Comparison of ENCODE assay signal across 12 cellular contexts in the genomic region with DNA sequence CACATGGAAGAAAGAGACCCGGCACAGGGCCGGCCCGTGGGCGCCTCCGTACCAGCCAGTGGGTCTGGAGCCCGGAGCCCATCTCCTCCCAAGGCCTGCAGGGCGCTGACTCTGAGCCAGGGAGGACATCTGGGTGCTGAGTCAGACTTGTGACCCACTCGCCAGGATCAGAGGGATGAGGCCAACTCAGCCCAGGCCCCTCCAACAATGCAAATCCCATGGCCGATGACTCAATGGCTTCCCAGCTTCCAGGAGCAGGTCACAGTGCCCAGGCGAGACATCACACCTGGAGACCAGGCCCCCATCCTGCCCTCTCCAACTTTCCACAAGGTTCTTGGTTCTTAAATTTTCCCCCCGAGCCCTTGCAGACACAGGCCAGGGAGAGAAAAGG.
DNase-seq lines count a peak whose midpoint lies in the region; ATAC-seq and TF ChIP-seq lines count a peak whose summit lies in the region.
"Had no signal": no experiment of that assay in that cellular context is flagged by ENCODE, and none has a peak within 500 bp of the region (broad histone marks: within the 10 kb centered on the region; RNA-seq: fewer than 3 reads in every experiment).

No MANE protein-coding gene starts in this region.

- intact Hi-C loops in tibial artery (cut with DNase I; ENCODE audit: low total_unique reads) = loop anchor here (5.0 kb wide), 2 partner anchors 97 to 417 kb away; a partner anchor contains a TSS

- peaks cover 12 to 72% (median 25%) of the 10 kb centered on the region in 3 donors for H3K36me3 ChIP-seq in tibial artery
- H3K36me3 ChIP-seq in hepatocyte (replicated peaks; ENCODE audit: insufficient read depth, low read depth) = no peaks in the 10 kb centered on the region

- H3K9me3 ChIP-seq in tibial artery = no peaks in the 10 kb centered on the region
- H3K9me3 ChIP-seq in hepatocyte (ENCODE audit: low read depth) = no peaks in the 10 kb centered on the region
- H3K9me3 ChIP-seq: lower lobe of right lung, testis had no signal

- no peak for TF ChIP-seq CTCF in choroid plexus epithelial cell (conservative IDR thresholded peaks at IDR 0.05; ENCODE audit: low read depth, low read length)
- no peak for TF ChIP-seq CTCF in tibial artery (IDR thresholded peaks at IDR 0.05)
- TF ChIP-seq CTCF in hepatocyte (IDR thresholded peaks at IDR 0.05; ENCODE audit: poor library complexity) = no peak

- H3K4me1 ChIP-seq in tibial artery (peaks cover 5 to 88% (median 75%) of the 10 kb centered on the region in 4 donors), hepatocyte (ENCODE audit: insufficient read depth) (peaks cover 6% of the 10 kb centered on the region)
- H3K4me1 ChIP-seq: lower lobe of right lung had no signal

- WGBS in hepatocyte (ENCODE audit: low lambda C conversion rate, missing lambda C conversion rate) = 93% methylated on average over 11 of the region's 11 CpGs

- H3K79me2 ChIP-seq in hepatocyte = no peaks in the 10 kb centered on the region

- no peak for ATAC-seq in GM21737 (IDR thresholded peaks at IDR 0.05; ENCODE audit: unreplicated experiment)
- ATAC-seq in GM18909 (IDR thresholded peaks at IDR 0.05; ENCODE audit: poor library complexity, unreplicated experiment) = no peak
- ATAC-seq: lower lobe of right lung had no signal

- H3K27me3 ChIP-seq in tibial artery (no peaks in the 10 kb centered on the region), hepatocyte (no peaks in the 10 kb centered on the region)
- H3K27me3 ChIP-seq: testis had no signal

- no peak overlapping the region for H3K4me2 ChIP-seq in hepatocyte
- H3K4me2 ChIP-seq: KMS-11 had no signal

- H2AFZ ChIP-seq in hepatocyte = no peak overlapping the region

- DNase-seq in M059J (ENCODE audit: low read depth) = peak; percentile 71
- peak; percentile 34 for DNase-seq in choroid plexus epithelial cell (ENCODE audit: low read depth)
- peak; percentile 63 for DNase-seq in medulla oblongata (ENCODE audit: extremely low spot score)
- peak; percentile 68 to 87 for DNase-seq in tibial artery
- DNase-seq in hepatocyte (ENCODE audit: low spot score) = no peak
- DNase-seq: activated T-cell treated with anti-CD3 and anti-CD28 coated beads, Interleukin-2, amount 50 U/mL, for 48 hours; lower lobe of right lung; NCI-H510A treated with DMSO at 0.1 percent for 48 hours had no signal

- H3K27ac ChIP-seq in tibial artery (peak overlapping the region; percentile 69 to 77), hepatocyte (no peak overlapping the region)
- H3K27ac ChIP-seq: KMS-11, lower lobe of right lung had no signal

- no peak overlapping the region for H3K4me3 ChIP-seq in choroid plexus epithelial cell (ENCODE audit: low read depth, low read length)
- H3K4me3 ChIP-seq in tibial artery = no peak overlapping the region
- H3K4me3 ChIP-seq in hepatocyte = no peak overlapping the region
- H3K4me3 ChIP-seq: lower lobe of right lung, testis had no signal

- H3K9me2 ChIP-seq in hepatocyte (replicated peaks; ENCODE audit: insufficient read depth) = no peaks in the 10 kb centered on the region

- no peaks in the 10 kb centered on the region for H4K20me1 ChIP-seq in hepatocyte (ENCODE audit: insufficient read depth, poor library complexity, severe bottlenecking)
